ENCODE assay signal across 2 cellular contexts in genomic region chr18:23733895-23734294, GRCh38.
A peak's percentile ranks its signal among the peaks of the same experiment; 100 is the strongest.
TF ChIP-seq lines count a peak whose summit lies in the region.

No MANE protein-coding gene starts in this region.

TF ChIP-seq in HepG2, 621 proteins besides CTCF, POLR2A, EP300 and RAD21:
- TF ChIP-seq GTF3A (CRISPR knock-in tag; conservative IDR thresholded peaks at IDR 0.05) (no peak), HIC2 (CRISPR knock-in tag; IDR thresholded peaks at IDR 0.05; ENCODE audit: low read depth) (no peak), ADNP (CRISPR knock-in tag; IDR thresholded peaks at IDR 0.05) (no peak), NFE2L1 (CRISPR knock-in tag; IDR thresholded peaks at IDR 0.05; ENCODE audit: borderline replicate concordance) (no peak), CEBPB (IDR thresholded peaks at IDR 0.05; ENCODE audit: borderline replicate concordance, low read depth, low read length) (peak; percentile 75; the same call in 1 of the 2 replicates)

TF ChIP-seq in K562, 482 proteins besides CTCF, POLR2A, EP300 and RAD21:
- no peak for TF ChIP-seq ZHX1 (conservative IDR thresholded peaks at IDR 0.05; ENCODE audit: low read length)
- TF ChIP-seq MAZ (CRISPR knock-in tag; conservative IDR thresholded peaks at IDR 0.05 in 1 of 2, IDR thresholded peaks at IDR 0.05 in 1 of 2): no peak
- peak; percentile 52 for TF ChIP-seq CEBPB (tag; IDR thresholded peaks at IDR 0.05)
- no peak for TF ChIP-seq CEBPG (CRISPR knock-in tag; IDR thresholded peaks at IDR 0.05)
- peak; percentile 43 to 60; a peak in 2 of 4 replicates for TF ChIP-seq CEBPG (tag; conservative IDR thresholded peaks at IDR 0.05 in 1 of 2, IDR thresholded peaks at IDR 0.05 in 1 of 2)
- TF ChIP-seq ZSCAN32 (CRISPR knock-in tag; IDR thresholded peaks at IDR 0.05): peak; percentile 19; the same call in 1 of the 2 replicates
- no peak for TF ChIP-seq ZNF133 (CRISPR knock-in tag; IDR thresholded peaks at IDR 0.05)
- TF ChIP-seq USF2 (CRISPR knock-in tag; IDR thresholded peaks at IDR 0.05): 0 out of 2 replicates have a peak, but pooled peaks have one; percentile 8
- TF ChIP-seq PYGO2 (tag; IDR thresholded peaks at IDR 0.05): no peak
- no peak for TF ChIP-seq ELF4 (CRISPR knock-in tag; IDR thresholded peaks at IDR 0.05)
- no peak for TF ChIP-seq MNT (conservative IDR thresholded peaks at IDR 0.05)
- TF ChIP-seq ATF3 (IDR thresholded peaks at IDR 0.05): peak; percentile 54
- no peak for TF ChIP-seq ATF3 (CRISPR knock-in tag; conservative IDR thresholded peaks at IDR 0.05)
- TF ChIP-seq TCF7 (IDR thresholded peaks at IDR 0.05; ENCODE audit: borderline replicate concordance): no peak
